30 cellular contexts compared by ENCODE assay signal in genomic region chr15:82742134-82742533, GRCh38. TPM values are rescaled to one million over a fixed set of nuclear protein-coding genes. Genes with fewer than 3 reads are reported as not detected.
A peak's percentile ranks its signal among the peaks of the same experiment; 100 is the strongest.
DNase-seq lines count a peak whose midpoint lies in the region; ATAC-seq and TF ChIP-seq lines count a peak whose summit lies in the region.
"Had no signal": no experiment of that assay in that cellular context is flagged by ENCODE, and none has a peak within 500 bp of the region (broad histone marks: within the 10 kb centered on the region; RNA-seq: fewer than 3 reads in every experiment).

No MANE protein-coding gene starts in this region.

- H3K36me3 Mint-ChIP-seq in WTC11 (0 out of 2 replicates have a peak, but pooled peaks cover 3% of the 10 kb centered on the region), mesothelial cell of epicardium (peaks cover 7% of the 10 kb centered on the region)
- peaks cover 22% of the 10 kb centered on the region for H3K36me3 Mint-ChIP-seq in stimulated activated effector memory CD8-positive, alpha-beta T cell treated with anti-CD3 and anti-CD28 coated beads, Interleukin-12 subunit alpha, Interleukin-12 subunit beta, amount 100 ng/mL, for 72 hours

- POLR2A ChIA-PET in WTC11 (lab: Charles Lee), result no interaction called here

- no peak for ATAC-seq in WTC11
- ATAC-seq in esophagus mucosa, result peak; percentile 49
- ATAC-seq in GM19351 (IDR thresholded peaks at IDR 0.05; ENCODE audit: unreplicated experiment), result no peak
- ATAC-seq in stimulated activated effector memory CD8-positive, alpha-beta T cell treated with anti-CD3 and anti-CD28 coated beads, Interleukin-12 subunit alpha, Interleukin-12 subunit beta, amount 100 ng/mL, for 72 hours, result no peak
- ATAC-seq: A549; left cardiac atrium; naive thymus-derived CD4-positive, alpha-beta T cell; upper lobe of right lung had no signal

- CTCF ChIA-PET in WTC11 (lab: Charles Lee), result no interaction called here

- DNase-seq in G401 (ENCODE audit: low spot score) (peak; percentile 9), WTC11 (ENCODE audit: low spot score) (no peak), mesothelial cell of epicardium (ENCODE audit: low spot score in 2 of 2, unreplicated experiment in 2 of 2) (no peak)
- DNase-seq in stimulated activated effector memory CD8-positive, alpha-beta T cell treated with anti-CD3 and anti-CD28 coated beads, Interleukin-12 subunit alpha, Interleukin-12 subunit beta, amount 100 ng/mL, for 72 hours (ENCODE audit: low spot score in 2 of 2), result no peak
- DNase-seq in activated CD4-positive, alpha-beta T cell treated with anti-CD3 and anti-CD28 coated beads, Interleukin-2, amount 50 U/mL, for 48 hours, result no peak
- DNase-seq in activated CD4-positive, CD25-positive, alpha-beta regulatory T cell (lab: John Stamatoyannopoulos, UW), result no peak
- DNase-seq: activated CD4-positive, alpha-beta T cell treated with anti-CD3 and anti-CD28 coated beads, Interleukin-2, amount 50 U/mL, for 4 hours; activated naive CD8-positive, alpha-beta T cell treated with anti-CD3 and anti-CD28 coated beads for 36 hours; CD8-positive, alpha-beta memory T cell; DMS53; effector CD8-positive, alpha-beta T cell; Karpas-422; left cardiac atrium; MV-4-11; naive thymus-derived CD4-positive, alpha-beta T cell; NCI-H187 treated with DMSO at 0.1 percent for 48 hours; NCI-H345; NCI-H774; occipital lobe; RPMI8226; T-helper 9 cell; upper lobe of right lung; WERI-Rb-1 had no signal

- TF ChIP-seq CTCF in WTC11 (IDR thresholded peaks at IDR 0.05) (no peak), mesothelial cell of epicardium (IDR thresholded peaks at IDR 0.05; ENCODE audit: unreplicated experiment) (no peak)

- H3K27ac Mint-ChIP-seq in WTC11 (peak overlapping the region; percentile 45), mesothelial cell of epicardium (peak overlapping the region; percentile 17)
- H3K27ac Mint-ChIP-seq in stimulated activated effector memory CD8-positive, alpha-beta T cell treated with anti-CD3 and anti-CD28 coated beads, Interleukin-12 subunit alpha, Interleukin-12 subunit beta, amount 100 ng/mL, for 72 hours, result no peak overlapping the region
- H3K27ac Mint-ChIP-seq: activated naive CD8-positive, alpha-beta T cell treated with anti-CD3 and anti-CD28 coated beads for 36 hours; activated T-helper 2 cell treated with anti-CD3 and anti-CD28 coated beads, Interferon-gamma antibody, Interleukin-2, Interleukin-4, amounts not matched to agents 10 μg/mL and 5 μg/mL and 100 μg/mL, durations not matched to agents 14 hours and 24 hours and 36 hours; B cell; CD8-positive, alpha-beta memory T cell; naive thymus-derived CD4-positive, alpha-beta T cell had no signal

- H3K4me1 Mint-ChIP-seq in WTC11 (peaks cover 10% of the 10 kb centered on the region), mesothelial cell of epicardium (no peaks in the 10 kb centered on the region)
- no peaks in the 10 kb centered on the region for H3K4me1 Mint-ChIP-seq in stimulated activated effector memory CD8-positive, alpha-beta T cell treated with anti-CD3 and anti-CD28 coated beads, Interleukin-12 subunit alpha, Interleukin-12 subunit beta, amount 100 ng/mL, for 72 hours
- H3K4me1 Mint-ChIP-seq: B cell had no signal

- H3K9me3 Mint-ChIP-seq in WTC11, result no peaks in the 10 kb centered on the region
- peaks cover 6% of the 10 kb centered on the region for H3K9me3 Mint-ChIP-seq in mesothelial cell of epicardium
- no peaks in the 10 kb centered on the region for H3K9me3 Mint-ChIP-seq in stimulated activated effector memory CD8-positive, alpha-beta T cell treated with anti-CD3 and anti-CD28 coated beads, Interleukin-12 subunit alpha, Interleukin-12 subunit beta, amount 100 ng/mL, for 72 hours
- H3K9me3 Mint-ChIP-seq: activated naive CD8-positive, alpha-beta T cell treated with anti-CD3 and anti-CD28 coated beads for 36 hours; activated T-helper 2 cell treated with anti-CD3 and anti-CD28 coated beads, Interferon-gamma antibody, Interleukin-2, Interleukin-4, amounts not matched to agents 10 μg/mL and 5 μg/mL and 100 μg/mL, durations not matched to agents 14 hours and 24 hours and 36 hours; CD8-positive, alpha-beta memory T cell; naive thymus-derived CD4-positive, alpha-beta T cell had no signal

- in situ Hi-C loops in G401 (cut with HindIII; ENCODE audit: low sequenced_read_pairs), result no loop called here

- H3K4me3 Mint-ChIP-seq in WTC11 (no peak overlapping the region), mesothelial cell of epicardium (no peak overlapping the region)
- no peak overlapping the region for H3K4me3 Mint-ChIP-seq in stimulated activated effector memory CD8-positive, alpha-beta T cell treated with anti-CD3 and anti-CD28 coated beads, Interleukin-12 subunit alpha, Interleukin-12 subunit beta, amount 100 ng/mL, for 72 hours
- H3K4me3 Mint-ChIP-seq: activated naive CD8-positive, alpha-beta T cell treated with anti-CD3 and anti-CD28 coated beads for 36 hours; B cell; CD8-positive, alpha-beta memory T cell; naive thymus-derived CD4-positive, alpha-beta T cell had no signal

- no peaks in the 10 kb centered on the region for H3K27me3 Mint-ChIP-seq in WTC11 (ENCODE audit: low read depth)
- H3K27me3 Mint-ChIP-seq in mesothelial cell of epicardium (ENCODE audit: low read depth), result no peaks in the 10 kb centered on the region
- H3K27me3 Mint-ChIP-seq: activated naive CD8-positive, alpha-beta T cell treated with anti-CD3 and anti-CD28 coated beads for 36 hours; B cell; CD8-positive, alpha-beta memory T cell; naive thymus-derived CD4-positive, alpha-beta T cell had no signal

TF ChIP-seq in WTC11, 78 proteins besides CTCF, POLR2A, EP300 and RAD21 (continues in another document):
- no peak for TF ChIP-seq E2F5 (CRISPR knock-in tag; IDR thresholded peaks at IDR 0.05)
- no peak for TF ChIP-seq NR3C1 (CRISPR knock-in tag; conservative IDR thresholded peaks at IDR 0.05; ENCODE audit: low read depth)
- no peak for TF ChIP-seq NFATC4 (CRISPR knock-in tag; IDR thresholded peaks at IDR 0.05)
- TF ChIP-seq JAZF1 (CRISPR knock-in tag; IDR thresholded peaks at IDR 0.05), result no peak
- TF ChIP-seq GTF2I (CRISPR knock-in tag; conservative IDR thresholded peaks at IDR 0.05), result no peak
- no peak for TF ChIP-seq SOX15 (CRISPR knock-in tag; IDR thresholded peaks at IDR 0.05)
- no peak for TF ChIP-seq RORB (CRISPR knock-in tag; IDR thresholded peaks at IDR 0.05)
- no peak for TF ChIP-seq AR (CRISPR knock-in tag; IDR thresholded peaks at IDR 0.05)
- no peak for TF ChIP-seq PRRX2 (CRISPR knock-in tag; IDR thresholded peaks at IDR 0.05)
- no peak for TF ChIP-seq TP53 (CRISPR knock-in tag; IDR thresholded peaks at IDR 0.05)

RNA-seq across cellular contexts. Expression of gene AP3B2, which starts 32.5 kb away (rescaled TPM):
- 3.1 and 5.3 TPM in 2 replicates for total RNA-seq in G401 (2014; rRNA removed; shearing (Covaris generic))
- total RNA-seq in WTC11 (2021) (15.2 to 17.7 TPM (median 17.5 TPM) in 3 replicates), esophagus mucosa (0.88 TPM), mesothelial cell of epicardium (1.3 to 2.5 TPM (median 2.4 TPM) in 3 replicates)
- total RNA-seq: activated T-helper 2 cell treated with anti-CD3 and anti-CD28 coated beads, Interferon-gamma antibody, Interleukin-2, Interleukin-4, amounts not matched to agents 10 μg/mL and 5 μg/mL and 100 μg/mL, durations not matched to agents 14 hours and 24 hours and 36 hours; glomerular endothelial cell; skeletal muscle tissue had no signal
